12 cellular contexts compared by ENCODE assay signal in genomic region chr12:30908389-30909087, GRCh38. TPM values are rescaled to one million over a fixed set of nuclear protein-coding genes. Genes with fewer than 3 reads are reported as not detected.
DNase-seq lines count a peak whose midpoint lies in the region; ATAC-seq, FAIRE-seq and TF ChIP-seq lines count a peak whose summit lies in the region.
"Had no signal": no experiment of that assay in that cellular context is flagged by ENCODE, and none has a peak within 500 bp of the region (broad histone marks: within the 10 kb centered on the region; RNA-seq: fewer than 3 reads in every experiment).

No MANE protein-coding gene starts in this region.

- TF ChIP-seq CTCF in colonic mucosa (IDR thresholded peaks at IDR 0.05): no peak

- H3K27me3 ChIP-seq in colonic mucosa: no peaks in the 10 kb centered on the region

- H3K9me3 ChIP-seq in colonic mucosa: no peaks in the 10 kb centered on the region

- no peak overlapping the region for H3K27ac ChIP-seq in colonic mucosa

- in situ Hi-C loops in G401 (cut with HindIII; ENCODE audit: low sequenced_read_pairs): no loop called here

- H3K9ac ChIP-seq in colonic mucosa (ENCODE audit: low read depth in 2 of 2, low read length in 2 of 2): no peak overlapping the region

- H3K4me1 ChIP-seq in colonic mucosa: no peaks in the 10 kb centered on the region

- intact Hi-C loops in colonic mucosa (cut with DNase I): no loop called here

- H3K36me3 ChIP-seq in colonic mucosa: no peaks in the 10 kb centered on the region

- DNase-seq in G401 (ENCODE audit: low spot score) (peak; percentile 79), NCI-H1694 (lab: John Stamatoyannopoulos, UW) (peak; percentile 69), renal cortical epithelial cell (ENCODE audit: low read depth) (peak; percentile 64), colonic mucosa (no peak), glomerular visceral epithelial cell (ENCODE audit: extremely low spot score) (no peak)
- no peak for DNase-seq in stimulated activated CD4-positive, alpha-beta T cell treated with anti-CD3 and anti-CD28 coated beads, Interleukin-2, amount 100 ng/mL, for 24 hours
- DNase-seq: Kasumi-1, occipital lobe had no signal

- ATAC-seq in HG02938 (IDR thresholded peaks at IDR 0.05; ENCODE audit: unreplicated experiment): no peak
- ATAC-seq: activated T-helper 17 cell treated with anti-CD3 and anti-CD28 coated beads, Interleukin-2, amount 50 U/mL, for 72 hours had no signal

- H3K4me3 ChIP-seq in colonic mucosa: no peak overlapping the region

- peak; percentile 87 for FAIRE-seq in endometrium (lab: Jason Lieb, UNC)
- FAIRE-seq: G401.6 had no signal

RNA-seq across cellular contexts. Expression of gene TSPAN11, which starts 18.0 kb away (rescaled TPM):
- total RNA-seq in G401 (2014; rRNA removed; shearing (Covaris generic)): not detected in 2 replicates
- 1.0 TPM in 1 of 2 replicates, not detected in the other for total RNA-seq in renal cortical epithelial cell
- 1 to 10 TPM; 1.3 to 8.2 TPM for total RNA-seq in colonic mucosa

Comparison
In these comparisons a context has a peak if more than half of its experiments do, and no peak if none do; other contexts are left out.
1. DNase-seq: peak in G401 (single experiment), NCI-H1694 (single experiment) and renal cortical epithelial cell (single experiment); none in stimulated activated CD4-positive, alpha-beta T cell treated with anti-CD3 and anti-CD28 coated beads, Interleukin-2, amount 100 ng/mL, for 24 hours (0 of 2), colonic mucosa (single experiment) and glomerular visceral epithelial cell (single experiment).